Comparison of ENCODE assay signal across 12 cellular contexts in genomic region chr20:45937765-45938164, GRCh38. TPM values are rescaled to one million over a fixed set of nuclear protein-coding genes. Genes with fewer than 3 reads are reported as not detected.
DNase-seq lines count a peak whose midpoint lies in the region; ATAC-seq, FAIRE-seq and TF ChIP-seq lines count a peak whose summit lies in the region.
"Had no signal": no experiment of that assay in that cellular context is flagged by ENCODE, and none has a peak within 500 bp of the region (broad histone marks: within the 10 kb centered on the region; RNA-seq: fewer than 3 reads in every experiment).

No MANE protein-coding gene starts in this region.

- H3K9me1 ChIP-seq in K562 (ENCODE audit: control insufficient read depth, insufficient read depth, low read length) = no peaks in the 10 kb centered on the region

- intact Hi-C loops in K562 (cut with micrococcal nuclease) = loop anchor here (10.0 kb wide), 1 partner anchor 143 kb away; the partner anchor contains the start of genes DNTTIP1 and WFDC3

- H3K27ac ChIP-seq in K562 (ENCODE audit: extremely low read depth, low read depth, low read length) = no peak overlapping the region
- H3K27ac ChIP-seq: adrenal gland, thoracic aorta had no signal

- H3K9me3 ChIP-seq in K562 (replicated peaks; ENCODE audit: control insufficient read depth, insufficient read depth, low read depth, low read length) = no peaks in the 10 kb centered on the region
- H3K9me3 ChIP-seq: adrenal gland, thoracic aorta had no signal

- BruUV-seq in K562 (replicated peaks; lab: Mats Ljungman, UMichigan) = no TSS peak

- TF ChIP-seq CTCF in K562 (IDR thresholded peaks at IDR 0.05 in 2 of 3, conservative IDR thresholded peaks at IDR 0.05 in 1 of 3; ENCODE audit: insufficient read depth in 2 of 3, low read depth in 1 of 3, low read length in 3 of 3) = no peak

- in situ Hi-C loops in K562 (cut with MboI) = no loop called here

- no peak for TF ChIP-seq EP300 in K562 (IDR thresholded peaks at IDR 0.05; ENCODE audit: low read length)

- H3K79me2 ChIP-seq in K562 (ENCODE audit: control insufficient read depth, insufficient read depth, low read length) = peaks cover 21% of the 10 kb centered on the region

- POLR2A ChIA-PET in K562 (lab: Yijun Ruan, JAX) = interaction anchor here (1.1 to 3.4 kb wide), 3 partner anchors 14 to 27 kb away, joined by 3 to 12 read pairs (median 4); no protein-coding TSS in a partner anchor

- H3K36me3 ChIP-seq in K562 (ENCODE audit: control insufficient read depth, insufficient read depth, low read length) = peaks cover 48% of the 10 kb centered on the region

- H3K9ac ChIP-seq in K562 (ENCODE audit: insufficient read depth in 1 of 2, low read depth in 2 of 2, low read length in 2 of 2) = no peak overlapping the region

- peaks cover 12 to 26% of the 10 kb centered on the region in 2 experiments; a peak in 4 of 5 replicates for H3K4me1 ChIP-seq in K562 (replicated peaks in 1 of 2; ENCODE audit: control insufficient read depth in 2 of 2, insufficient read depth in 2 of 2, low read length in 2 of 2)

- no peaks in the 10 kb centered on the region for H3K27me3 Mint-ChIP-seq in natural killer cell treated with Interleukin-12 subunit alpha and Interleukin-12 subunit beta and Interleukin-15 and Interleukin-18, amount 100 ng/mL, for 72 hours

- DNase-seq in Daoy (ENCODE audit: low read depth) (peak; percentile 26), M059J (ENCODE audit: low read depth) (peak; percentile 61), K562 (ENCODE audit: extremely low read depth in 1 of 4, low spot score in 3 of 4) (peak in 1 of 4 experiments; percentile 14), NCI-H2029 treated with DMSO at 0.1 percent for 48 hours (lab: John Stamatoyannopoulos, UW) (no peak), NCI-H524 (lab: John Stamatoyannopoulos, UW) (no peak), NCI-H128 (lab: John Stamatoyannopoulos, UW; ENCODE audit: unreplicated experiment) (no peak)
- DNase-seq in natural killer cell treated with Interleukin-12 subunit alpha and Interleukin-12 subunit beta and Interleukin-15 and Interleukin-18, amount 100 ng/mL, for 72 hours (ENCODE audit: low spot score) = no peak
- DNase-seq: activated CD4-positive, CD25-positive, alpha-beta regulatory T cell treated with anti-CD3 and anti-CD28 coated beads, Interleukin-2, amount 50 U/mL, for 72 hours; adrenal gland; left colon had no signal

- 49% methylated on average over 2 of the region's 2 CpGs for WGBS in K562 (ENCODE audit: insufficient coverage, low coverage, missing lambda C conversion rate)

- H3K4me3 ChIP-seq in K562 = no peak overlapping the region
- H3K4me3 ChIP-seq: adrenal gland, thoracic aorta had no signal

- no peak for TF ChIP-seq RAD21 in K562 (CRISPR knock-in tag; conservative IDR thresholded peaks at IDR 0.05 in 1 of 2, IDR thresholded peaks at IDR 0.05 in 1 of 2)

- no peak for FAIRE-seq in K562 (lab: Jason Lieb, UNC)

- H3K9me3 Mint-ChIP-seq in natural killer cell treated with Interleukin-12 subunit alpha and Interleukin-12 subunit beta and Interleukin-15 and Interleukin-18, amount 100 ng/mL, for 72 hours = no peaks in the 10 kb centered on the region

- no peak for TF ChIP-seq POLR2A in K562 (conservative IDR thresholded peaks at IDR 0.05)

- CTCF ChIA-PET in K562 (lab: Yijun Ruan, JAX; ENCODE audit: low intra/inter-chr PET ratio) = no interaction called here

- H3K4me2 ChIP-seq in K562 (ENCODE audit: insufficient read depth, low read length) = no peak overlapping the region

- H3K4me3 Mint-ChIP-seq in natural killer cell treated with Interleukin-12 subunit alpha and Interleukin-12 subunit beta and Interleukin-15 and Interleukin-18, amount 100 ng/mL, for 72 hours = peak overlapping the region; percentile 68

- peak overlapping the region; percentile 37 to 68 for H3K27ac Mint-ChIP-seq in natural killer cell treated with Interleukin-12 subunit alpha and Interleukin-12 subunit beta and Interleukin-15 and Interleukin-18, amount 100 ng/mL, for 72 hours

- H4K20me1 ChIP-seq in K562 (replicated peaks; ENCODE audit: control insufficient read depth, insufficient read depth, low read length) = peaks cover 27% of the 10 kb centered on the region

- no peak for ATAC-seq in K562
- no peak for ATAC-seq in natural killer cell treated with Interleukin-12 subunit alpha and Interleukin-12 subunit beta and Interleukin-15 and Interleukin-18, amount 100 ng/mL, for 72 hours
- ATAC-seq: left colon, SK-N-SH treated with all-trans-retinoic acid at 6 μM for 48 hours had no signal

- peaks cover 25 to 29% of the 10 kb centered on the region in 2 donors for H3K4me1 Mint-ChIP-seq in natural killer cell treated with Interleukin-12 subunit alpha and Interleukin-12 subunit beta and Interleukin-15 and Interleukin-18, amount 100 ng/mL, for 72 hours (ENCODE audit: low read depth in 2 of 2)

- no peak overlapping the region for H2AFZ ChIP-seq in K562 (ENCODE audit: low read depth, low read length)

- H3K27me3 ChIP-seq in K562 (ENCODE audit: control insufficient read depth in 2 of 2, insufficient read depth in 2 of 2, low read length in 2 of 2) = no peaks in the 10 kb centered on the region
- H3K27me3 ChIP-seq: adrenal gland had no signal

- peaks cover 7% of the 10 kb centered on the region for H3K36me3 Mint-ChIP-seq in natural killer cell treated with Interleukin-12 subunit alpha and Interleukin-12 subunit beta and Interleukin-15 and Interleukin-18, amount 100 ng/mL, for 72 hours

RNA-seq across cellular contexts. Expression of gene PCIF1, which starts 3.3 kb away (rescaled TPM):
- 2.7 and 3.6 TPM in 2 replicates for total RNA-seq in Daoy (2014; rRNA removed; shearing (Covaris generic))
- total RNA-seq in M059J (2014; rRNA removed; shearing (Covaris generic)) = 11.1 and 14.5 TPM in 2 replicates
- 23.1 and 62.7 TPM in 2 replicates for total RNA-seq in K562 (2011; cell fraction: chromatin; rRNA removed; ENCODE audit: low replicate concordance)
- total RNA-seq in K562 (2011; cell fraction: nucleolus; rRNA removed) = 46.3 and 47.2 TPM in 2 replicates
- total RNA-seq in K562 (2011; cell fraction: nucleoplasm; rRNA removed) = 25.7 and 30.1 TPM in 2 replicates
- total RNA-seq in K562 (2014; rRNA removed) = 9.8 and 12.3 TPM in 2 replicates
- 7.7 and 9.6 TPM in 2 replicates for total RNA-seq in K562 (2014; rRNA removed; fragmentation: Illumina TruSeq; extraction: Trizol)
- total RNA-seq in K562 (2015; rRNA removed; fragmentation: Illumina TruSeq; extraction: Trizol) = 9.7 and 11.3 TPM in 2 replicates
- total RNA-seq in K562 (2021) = 29.4 and 30.0 TPM in 2 replicates
- 11.1 and 15.3 TPM in 2 replicates for polyA plus RNA-seq in K562 (2011; rRNA removed)
- polyA plus RNA-seq in K562 (2011; cell fraction: cytosol; rRNA removed) = 20.6 and 30.6 TPM in 2 replicates
- polyA plus RNA-seq in K562 (2011; cell fraction: nucleus; rRNA removed) = 50.4 and 55.2 TPM in 2 replicates
- 25.3 and 34.4 TPM in 2 replicates for polyA plus RNA-seq in K562 (2012)
- polyA plus RNA-seq in K562 (2014; fragmentation: Illumina TruSeq; extraction: Trizol) = 27.8 and 33.7 TPM in 2 replicates
- polyA plus RNA-seq in K562 (2014; fragmentation: Nextera tagmentation; extraction: Ambion mirVana) = 10 to 100 TPM in 1 of 2 experiments, 1 to 10 TPM in 1; 5.8 to 12.9 TPM
- polyA plus RNA-seq in K562 (2014; rRNA removed) = 18.9 and 20.0 TPM in 2 replicates
- polyA minus RNA-seq in K562 (2011; rRNA and poly(A)+ RNA removed) = 10.7 and 11.1 TPM in 2 replicates
- 15.3 and 20.8 TPM in 2 replicates for polyA minus RNA-seq in K562 (2011; cell fraction: cytosol; rRNA and poly(A)+ RNA removed)
- 29.6 and 39.9 TPM in 2 replicates for polyA minus RNA-seq in K562 (2011; cell fraction: nucleus; rRNA and poly(A)+ RNA removed)
- total RNA-seq in natural killer cell treated with Interleukin-12 subunit alpha and Interleukin-12 subunit beta and Interleukin-15 and Interleukin-18, amount 100 ng/mL, for 72 hours = 10 to 100 TPM; 33.7 to 41.1 TPM

RNA-seq across cellular contexts. Expression of gene PLTP, which starts 25.8 kb away (rescaled TPM):
- 0.30 and 0.80 TPM in 2 replicates for total RNA-seq in Daoy (2014; rRNA removed; shearing (Covaris generic))
- total RNA-seq in M059J (2014; rRNA removed; shearing (Covaris generic)) = 9.6 and 13.4 TPM in 2 replicates
- 8.2 and 29.4 TPM in 2 replicates for total RNA-seq in K562 (2011; cell fraction: chromatin; rRNA removed; ENCODE audit: low replicate concordance)
- total RNA-seq in K562 (2011; cell fraction: nucleolus; rRNA removed) = 32.4 and 37.9 TPM in 2 replicates
- total RNA-seq in K562 (2011; cell fraction: nucleoplasm; rRNA removed) = 20.8 and 24.0 TPM in 2 replicates
- 18.6 and 28.2 TPM in 2 replicates for total RNA-seq in K562 (2014; rRNA removed)
- 5.5 and 9.1 TPM in 2 replicates for total RNA-seq in K562 (2014; rRNA removed; fragmentation: Illumina TruSeq; extraction: Trizol)
- 16.8 and 17.6 TPM in 2 replicates for total RNA-seq in K562 (2015; rRNA removed; fragmentation: Illumina TruSeq; extraction: Trizol)
- 28.7 and 29.3 TPM in 2 replicates for total RNA-seq in K562 (2021)
- polyA plus RNA-seq in K562 (2011; rRNA removed) = 12.2 and 24.1 TPM in 2 replicates
- polyA plus RNA-seq in K562 (2011; cell fraction: cytosol; rRNA removed) = 41.5 and 45.1 TPM in 2 replicates
- 26.5 and 28.2 TPM in 2 replicates for polyA plus RNA-seq in K562 (2011; cell fraction: nucleus; rRNA removed)
- polyA plus RNA-seq in K562 (2012) = 30.0 and 78.8 TPM in 2 replicates
- 25.8 and 26.5 TPM in 2 replicates for polyA plus RNA-seq in K562 (2014; fragmentation: Illumina TruSeq; extraction: Trizol)
- 1 to 10 TPM; 2.8 to 6.6 TPM for polyA plus RNA-seq in K562 (2014; fragmentation: Nextera tagmentation; extraction: Ambion mirVana)
- polyA plus RNA-seq in K562 (2014; rRNA removed) = 24.5 and 25.6 TPM in 2 replicates
- polyA minus RNA-seq in K562 (2011; rRNA and poly(A)+ RNA removed) = 8.0 and 8.4 TPM in 2 replicates
- polyA minus RNA-seq in K562 (2011; cell fraction: cytosol; rRNA and poly(A)+ RNA removed) = 11.8 and 17.6 TPM in 2 replicates
- polyA minus RNA-seq in K562 (2011; cell fraction: nucleus; rRNA and poly(A)+ RNA removed) = 8.2 and 11.1 TPM in 2 replicates
- total RNA-seq in natural killer cell treated with Interleukin-12 subunit alpha and Interleukin-12 subunit beta and Interleukin-15 and Interleukin-18, amount 100 ng/mL, for 72 hours = 1 to 10 TPM; 3.0 to 8.8 TPM

RNA-seq across cellular contexts. Expression of gene ZNF335, which starts 34.2 kb away (rescaled TPM):
- 9.5 and 12.1 TPM in 2 replicates for total RNA-seq in Daoy (2014; rRNA removed; shearing (Covaris generic))
- 8.4 and 13.0 TPM in 2 replicates for total RNA-seq in M059J (2014; rRNA removed; shearing (Covaris generic))
- total RNA-seq in K562 (2011; cell fraction: chromatin; rRNA removed; ENCODE audit: low replicate concordance) = 44.9 and 117 TPM in 2 replicates
- total RNA-seq in K562 (2011; cell fraction: nucleolus; rRNA removed) = 57.4 and 66.4 TPM in 2 replicates
- 50.4 and 55.9 TPM in 2 replicates for total RNA-seq in K562 (2011; cell fraction: nucleoplasm; rRNA removed)
- total RNA-seq in K562 (2014; rRNA removed) (11.6 and 14.0 TPM in 2 replicates), K562 (2014; rRNA removed; fragmentation: Illumina TruSeq; extraction: Trizol) (3.3 and 4.3 TPM in 2 replicates), K562 (2015; rRNA removed; fragmentation: Illumina TruSeq; extraction: Trizol) (7.6 and 7.7 TPM in 2 replicates), K562 (2021) (13.8 and 16.0 TPM in 2 replicates)
- polyA plus RNA-seq in K562 (2011; rRNA removed) (4.8 and 9.5 TPM in 2 replicates), K562 (2014; fragmentation: Illumina TruSeq; extraction: Trizol) (9.0 and 12.6 TPM in 2 replicates), K562 (2014; fragmentation: Nextera tagmentation; extraction: Ambion mirVana) (under 1 TPM; 0.39 to 0.50 TPM), K562 (2014; rRNA removed) (10.4 and 13.2 TPM in 2 replicates)
- polyA plus RNA-seq in K562 (2011; cell fraction: cytosol; rRNA removed) = 5.6 and 9.3 TPM in 2 replicates
- polyA plus RNA-seq in K562 (2011; cell fraction: nucleus; rRNA removed) = 35.4 and 61.3 TPM in 2 replicates
- polyA plus RNA-seq in K562 (2012) = 8.2 and 13.0 TPM in 2 replicates
- 8.5 and 9.4 TPM in 2 replicates for polyA minus RNA-seq in K562 (2011; rRNA and poly(A)+ RNA removed)
- 6.1 and 7.8 TPM in 2 replicates for polyA minus RNA-seq in K562 (2011; cell fraction: cytosol; rRNA and poly(A)+ RNA removed)
- polyA minus RNA-seq in K562 (2011; cell fraction: nucleus; rRNA and poly(A)+ RNA removed) = 23.6 and 24.7 TPM in 2 replicates
- 10 to 100 TPM; 44.4 to 62.6 TPM for total RNA-seq in natural killer cell treated with Interleukin-12 subunit alpha and Interleukin-12 subunit beta and Interleukin-15 and Interleukin-18, amount 100 ng/mL, for 72 hours

RNA-seq across cellular contexts. Expression of gene CTSA, which starts 46.6 kb away (rescaled TPM):
- total RNA-seq in Daoy (2014; rRNA removed; shearing (Covaris generic)) = 25.4 and 34.7 TPM in 2 replicates
- total RNA-seq in M059J (2014; rRNA removed; shearing (Covaris generic)) = 253 and 328 TPM in 2 replicates
- 129 and 346 TPM in 2 replicates for total RNA-seq in K562 (2011; cell fraction: chromatin; rRNA removed; ENCODE audit: low replicate concordance)
- 275 and 312 TPM in 2 replicates for total RNA-seq in K562 (2011; cell fraction: nucleolus; rRNA removed)
- 187 and 194 TPM in 2 replicates for total RNA-seq in K562 (2011; cell fraction: nucleoplasm; rRNA removed)
- total RNA-seq in K562 (2014; rRNA removed) (26.0 and 30.5 TPM in 2 replicates), K562 (2014; rRNA removed; fragmentation: Illumina TruSeq; extraction: Trizol) (16.1 and 21.2 TPM in 2 replicates), K562 (2015; rRNA removed; fragmentation: Illumina TruSeq; extraction: Trizol) (40.5 and 42.9 TPM in 2 replicates), K562 (2021) (51.9 and 53.0 TPM in 2 replicates)
- polyA plus RNA-seq in K562 (2011; rRNA removed) (28.3 and 44.7 TPM in 2 replicates), K562 (2014; fragmentation: Illumina TruSeq; extraction: Trizol) (60.3 and 61.7 TPM in 2 replicates), K562 (2014; fragmentation: Nextera tagmentation; extraction: Ambion mirVana) (10 to 100 TPM in 1 of 2 experiments, 1 to 10 TPM in 1; 8.8 to 12.4 TPM), K562 (2014; rRNA removed) (47.8 and 51.2 TPM in 2 replicates)
- 54.6 and 66.3 TPM in 2 replicates for polyA plus RNA-seq in K562 (2011; cell fraction: cytosol; rRNA removed)
- 192 and 235 TPM in 2 replicates for polyA plus RNA-seq in K562 (2011; cell fraction: nucleus; rRNA removed)
- 60.5 and 80.5 TPM in 2 replicates for polyA plus RNA-seq in K562 (2012)
- 32.6 and 38.8 TPM in 2 replicates for polyA minus RNA-seq in K562 (2011; rRNA and poly(A)+ RNA removed)
- 32.9 and 38.3 TPM in 2 replicates for polyA minus RNA-seq in K562 (2011; cell fraction: cytosol; rRNA and poly(A)+ RNA removed)
- 74.4 and 74.6 TPM in 2 replicates for polyA minus RNA-seq in K562 (2011; cell fraction: nucleus; rRNA and poly(A)+ RNA removed)
- 10 to 100 TPM; 42.2 to 55.6 TPM for total RNA-seq in natural killer cell treated with Interleukin-12 subunit alpha and Interleukin-12 subunit beta and Interleukin-15 and Interleukin-18, amount 100 ng/mL, for 72 hours

RNA-seq across cellular contexts. Expression of gene NEURL2, which starts 46.8 kb away (rescaled TPM):
- total RNA-seq in Daoy (2014; rRNA removed; shearing (Covaris generic)) = 0.42 and 2.3 TPM in 2 replicates
- total RNA-seq in M059J (2014; rRNA removed; shearing (Covaris generic)) = 3.1 and 6.0 TPM in 2 replicates
- total RNA-seq in K562 (2011; cell fraction: chromatin; rRNA removed; ENCODE audit: low replicate concordance) = 0.69 and 3.4 TPM in 2 replicates
- total RNA-seq in K562 (2011; cell fraction: nucleolus; rRNA removed) = 3.7 and 4.2 TPM in 2 replicates
- total RNA-seq in K562 (2011; cell fraction: nucleoplasm; rRNA removed) = 1.5 and 1.8 TPM in 2 replicates
- total RNA-seq in K562 (2014; rRNA removed) (1.5 and 1.7 TPM in 2 replicates), K562 (2014; rRNA removed; fragmentation: Illumina TruSeq; extraction: Trizol) (not detected in 2 replicates), K562 (2015; rRNA removed; fragmentation: Illumina TruSeq; extraction: Trizol) (0.54 and 0.72 TPM in 2 replicates), K562 (2021) (1.2 and 1.9 TPM in 2 replicates)
- polyA plus RNA-seq in K562 (2011; rRNA removed) (0.22 and 0.83 TPM in 2 replicates), K562 (2014; fragmentation: Illumina TruSeq; extraction: Trizol) (0.46 and 0.61 TPM in 2 replicates), K562 (2014; fragmentation: Nextera tagmentation; extraction: Ambion mirVana) (under 1 TPM; 0.30 to 0.32 TPM), K562 (2014; rRNA removed) (1.0 and 1.1 TPM in 2 replicates)
- polyA plus RNA-seq in K562 (2011; cell fraction: cytosol; rRNA removed) = 0.59 and 1.2 TPM in 2 replicates
- polyA plus RNA-seq in K562 (2011; cell fraction: nucleus; rRNA removed) = 1.7 and 2.3 TPM in 2 replicates
- polyA plus RNA-seq in K562 (2012) = 0.81 and 2.2 TPM in 2 replicates
- polyA minus RNA-seq in K562 (2011; rRNA and poly(A)+ RNA removed) = 0.72 TPM in 1 of 2 replicates, not detected in the other
- polyA minus RNA-seq in K562 (2011; cell fraction: cytosol; rRNA and poly(A)+ RNA removed) = not detected in 2 replicates
- polyA minus RNA-seq in K562 (2011; cell fraction: nucleus; rRNA and poly(A)+ RNA removed) = 2.3 and 3.1 TPM in 2 replicates
- 1 to 10 TPM in 1 of 2 donors, under 1 TPM in 1; 0.29 to 1.9 TPM for total RNA-seq in natural killer cell treated with Interleukin-12 subunit alpha and Interleukin-12 subunit beta and Interleukin-15 and Interleukin-18, amount 100 ng/mL, for 72 hours

Comparison
In these comparisons a context has a peak if more than half of its experiments do, and no peak if none do; other contexts are left out.
1. DNase-seq: peak in Daoy (single experiment) and M059J (single experiment); none in natural killer cell treated with Interleukin-12 subunit alpha and Interleukin-12 subunit beta and Interleukin-15 and Interleukin-18, amount 100 ng/mL, for 72 hours (single experiment), NCI-H2029 treated with DMSO at 0.1 percent for 48 hours (single experiment), NCI-H524 (0 of 2) and NCI-H128 (single experiment).